ENCODE assay signal across 12 cellular contexts in genomic region chr20:62321521-62321948, GRCh38. TPM values are rescaled to one million over a fixed set of nuclear protein-coding genes. Genes with fewer than 3 reads are reported as not detected.
DNase-seq lines count a peak whose midpoint lies in the region; ATAC-seq lines count a peak whose summit lies in the region.
"Had no signal": no experiment of that assay in that cellular context is flagged by ENCODE, and none has a peak within 500 bp of the region (broad histone marks: within the 10 kb centered on the region; RNA-seq: fewer than 3 reads in every experiment).

No MANE protein-coding gene starts in this region.

- DNase-seq in activated CD4-positive, alpha-beta T cell treated with anti-CD3 and anti-CD28 coated beads for 36 hours: peak; percentile 58
- DNase-seq in activated CD4-positive, alpha-beta T cell treated with anti-CD3 and anti-CD28 coated beads, Interleukin-2, amount 10 ng/mL, durations not matched to agents 24 days and 14 days: no peak
- DNase-seq in LHCN-M2 (ENCODE audit: low read depth) (peak; percentile 8), dermis blood vessel endothelial cell (peak; percentile 48), myocyte (ENCODE audit: low read depth) (peak; percentile 26), midbrain (lab: John Stamatoyannopoulos, UW) (no peak)
- DNase-seq: activated CD4-positive, alpha-beta T cell treated with anti-CD3 and anti-CD28 coated beads, Interleukin-2, amount 50 U/mL, for 4 hours; hypothalamus; uterus had no signal

- CTCF ChIA-PET in activated CD4-positive, alpha-beta T cell treated with anti-CD3 and anti-CD28 coated beads for 36 hours (lab: Charles Lee): no interaction called here

- POLR2A ChIA-PET in activated CD4-positive, alpha-beta T cell treated with anti-CD3 and anti-CD28 coated beads for 36 hours (lab: Charles Lee): no interaction called here

- intact Hi-C loops in activated CD4-positive, alpha-beta T cell treated with anti-CD3 and anti-CD28 coated beads for 36 hours (cut with DNase I, micrococcal nuclease): no loop called here
- intact Hi-C loops in activated CD4-positive, alpha-beta T cell treated with anti-CD3 and anti-CD28 coated beads, Interleukin-2, amount 10 ng/mL, durations not matched to agents 24 days and 14 days (cut with micrococcal nuclease): no loop called here

- H3K27me3 Mint-ChIP-seq in activated CD4-positive, alpha-beta T cell treated with anti-CD3 and anti-CD28 coated beads for 36 hours: no peaks in the 10 kb centered on the region
- no peaks in the 10 kb centered on the region for H3K27me3 Mint-ChIP-seq in activated CD4-positive, alpha-beta T cell treated with anti-CD3 and anti-CD28 coated beads, Interleukin-2, amount 10 ng/mL, durations not matched to agents 24 days and 14 days
- H3K27me3 Mint-ChIP-seq: brain had no signal

- ATAC-seq in activated CD4-positive, alpha-beta T cell treated with anti-CD3 and anti-CD28 coated beads for 36 hours: peak; percentile 49
- ATAC-seq in GM21723 (IDR thresholded peaks at IDR 0.05; ENCODE audit: unreplicated experiment): no peak
- ATAC-seq in HG02678 (IDR thresholded peaks at IDR 0.05; ENCODE audit: unreplicated experiment): no peak

- H3K9me3 Mint-ChIP-seq in activated CD4-positive, alpha-beta T cell treated with anti-CD3 and anti-CD28 coated beads for 36 hours (ENCODE audit: low read depth): no peaks in the 10 kb centered on the region
- H3K9me3 Mint-ChIP-seq in activated CD4-positive, alpha-beta T cell treated with anti-CD3 and anti-CD28 coated beads, Interleukin-2, amount 10 ng/mL, durations not matched to agents 24 days and 14 days: no peaks in the 10 kb centered on the region
- H3K9me3 Mint-ChIP-seq: brain had no signal

- H3K27ac Mint-ChIP-seq in activated CD4-positive, alpha-beta T cell treated with anti-CD3 and anti-CD28 coated beads for 36 hours: peak overlapping the region; percentile 42
- no peak overlapping the region for H3K27ac Mint-ChIP-seq in activated CD4-positive, alpha-beta T cell treated with anti-CD3 and anti-CD28 coated beads, Interleukin-2, amount 10 ng/mL, durations not matched to agents 24 days and 14 days
- H3K27ac Mint-ChIP-seq: brain had no signal

- H3K4me1 Mint-ChIP-seq in activated CD4-positive, alpha-beta T cell treated with anti-CD3 and anti-CD28 coated beads for 36 hours: no peaks in the 10 kb centered on the region
- no peaks in the 10 kb centered on the region for H3K4me1 Mint-ChIP-seq in activated CD4-positive, alpha-beta T cell treated with anti-CD3 and anti-CD28 coated beads, Interleukin-2, amount 10 ng/mL, durations not matched to agents 24 days and 14 days
- H3K4me1 Mint-ChIP-seq: brain had no signal

- no peak overlapping the region for H3K4me3 Mint-ChIP-seq in activated CD4-positive, alpha-beta T cell treated with anti-CD3 and anti-CD28 coated beads for 36 hours
- no peak overlapping the region for H3K4me3 Mint-ChIP-seq in activated CD4-positive, alpha-beta T cell treated with anti-CD3 and anti-CD28 coated beads, Interleukin-2, amount 10 ng/mL, durations not matched to agents 24 days and 14 days
- H3K4me3 Mint-ChIP-seq: brain had no signal

- H3K36me3 Mint-ChIP-seq in activated CD4-positive, alpha-beta T cell treated with anti-CD3 and anti-CD28 coated beads for 36 hours (ENCODE audit: low read depth): no peaks in the 10 kb centered on the region
- no peaks in the 10 kb centered on the region for H3K36me3 Mint-ChIP-seq in activated CD4-positive, alpha-beta T cell treated with anti-CD3 and anti-CD28 coated beads, Interleukin-2, amount 10 ng/mL, durations not matched to agents 24 days and 14 days (ENCODE audit: low read depth)

RNA-seq across cellular contexts. Expression of gene ADRM1, which starts 18.7 kb away (rescaled TPM):
- total RNA-seq in activated CD4-positive, alpha-beta T cell treated with anti-CD3 and anti-CD28 coated beads for 36 hours: 100 to 1,000 TPM in 1 of 2 experiments, 10 to 100 TPM in 1; 92.8 to 103 TPM
- 179 and 183 TPM in 2 replicates for total RNA-seq in activated CD4-positive, alpha-beta T cell treated with anti-CD3 and anti-CD28 coated beads, Interleukin-2, amount 10 ng/mL, durations not matched to agents 24 days and 14 days
- total RNA-seq in LHCN-M2 (2014; rRNA removed) (204 and 234 TPM in 2 replicates), dermis blood vessel endothelial cell (130 and 158 TPM in 2 replicates), myocyte (144 and 156 TPM in 2 replicates)
- polyA plus RNA-seq in LHCN-M2 (2012): 159 TPM
- 152 TPM for polyA plus RNA-seq in myocyte (2012)

RNA-seq across cellular contexts. Expression of gene LAMA5, which starts 45.6 kb away (rescaled TPM):
- 1 to 10 TPM in 1 of 2 experiments, under 1 TPM in 1; 0.72 to 1.0 TPM for total RNA-seq in activated CD4-positive, alpha-beta T cell treated with anti-CD3 and anti-CD28 coated beads for 36 hours
- 2.0 and 2.1 TPM in 2 replicates for total RNA-seq in activated CD4-positive, alpha-beta T cell treated with anti-CD3 and anti-CD28 coated beads, Interleukin-2, amount 10 ng/mL, durations not matched to agents 24 days and 14 days
- total RNA-seq in LHCN-M2 (2014; rRNA removed) (7.2 and 29.2 TPM in 2 replicates), dermis blood vessel endothelial cell (55.8 and 127 TPM in 2 replicates), myocyte (90.5 and 173 TPM in 2 replicates)
- 1.5 TPM for polyA plus RNA-seq in LHCN-M2 (2012)
- polyA plus RNA-seq in myocyte (2012): 82.7 TPM

Comparison
In these comparisons a context has a peak if more than half of its experiments do, and no peak if none do; other contexts are left out.
1. DNase-seq: peak in activated CD4-positive, alpha-beta T cell treated with anti-CD3 and anti-CD28 coated beads for 36 hours (single experiment), LHCN-M2 (single experiment), dermis blood vessel endothelial cell (single experiment) and myocyte (single experiment); none in activated CD4-positive, alpha-beta T cell treated with anti-CD3 and anti-CD28 coated beads, Interleukin-2, amount 10 ng/mL, durations not matched to agents 24 days and 14 days (single experiment) and midbrain (single experiment).